Comparison of ENCODE assay signal across 1 cellular context in the genomic region with DNA sequence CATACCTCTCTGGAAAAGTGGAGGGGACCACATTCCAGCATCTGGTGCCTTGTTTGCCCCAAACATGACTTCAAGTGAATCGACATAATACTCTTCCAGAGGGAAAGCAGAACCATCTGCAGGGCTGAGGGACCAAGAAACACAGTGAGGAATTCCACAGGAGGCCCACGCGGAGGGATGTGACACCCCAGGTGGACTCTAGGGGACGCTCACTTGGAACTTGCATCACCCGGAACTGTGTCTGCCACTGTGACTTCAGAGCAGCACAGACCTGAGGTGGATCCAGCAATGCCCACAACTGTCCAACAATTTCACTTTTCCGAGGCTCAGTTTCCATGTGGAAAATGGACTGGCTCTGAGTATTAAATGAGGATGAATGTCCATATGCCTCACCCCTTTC.
TF ChIP-seq lines count a peak whose summit lies in the region.

No MANE protein-coding gene starts in this region.

TF ChIP-seq in H1, 55 proteins besides CTCF, POLR2A, EP300 and RAD21:
- TF ChIP-seq KDM4A (IDR thresholded peaks at IDR 0.05; ENCODE audit: low read depth, low read length, severe bottlenecking) = no peak
- no peak for TF ChIP-seq JUND (IDR thresholded peaks at IDR 0.05; ENCODE audit: low read length)
- TF ChIP-seq TCF12 (IDR thresholded peaks at IDR 0.05; ENCODE audit: low read depth, low read length) = no peak
- TF ChIP-seq CEBPB (IDR thresholded peaks at IDR 0.05; ENCODE audit: low read depth, low read length) = no peak
- TF ChIP-seq RFX5 (IDR thresholded peaks at IDR 0.05; ENCODE audit: borderline replicate concordance, low read depth, low read length) = no peak
- no peak for TF ChIP-seq CREB1 (IDR thresholded peaks at IDR 0.05)
- no peak for TF ChIP-seq SUZ12 (IDR thresholded peaks at IDR 0.05; ENCODE audit: low read length)
- no peak for TF ChIP-seq NRF1 (IDR thresholded peaks at IDR 0.05; ENCODE audit: low read depth, low read length)
- no peak for TF ChIP-seq SP4 (IDR thresholded peaks at IDR 0.05; ENCODE audit: low read length)
- no peak for TF ChIP-seq BCL11A (IDR thresholded peaks at IDR 0.05; ENCODE audit: low read depth in 2 of 2, low read length in 2 of 2)
- TF ChIP-seq JUN (IDR thresholded peaks at IDR 0.05; ENCODE audit: low read depth, low read length) = no peak
- no peak for TF ChIP-seq CHD1 (IDR thresholded peaks at IDR 0.05; ENCODE audit: low read depth, low read length)
